22 cellular contexts compared by ENCODE assay signal in genomic region chr5:148739023-148739422, GRCh38.
"Had no signal": no experiment of that assay in that cellular context is flagged by ENCODE, and none has a peak within 500 bp of the region (broad histone marks: within the 10 kb centered on the region; RNA-seq: fewer than 3 reads in every experiment).

No MANE protein-coding gene starts in this region.

- H3K4me1 ChIP-seq: breast epithelium, colonic mucosa, neural progenitor cell, prostate gland, uterus had no signal

- ATAC-seq: activated CD4-positive, alpha-beta T cell treated with anti-CD3 and anti-CD28 coated beads for 36 hours; gastrocnemius medialis; left colon; naive thymus-derived CD8-positive, alpha-beta T cell had no signal

- H3K9ac ChIP-seq: neural progenitor cell had no signal

- H3K36me3 ChIP-seq: breast epithelium, colonic mucosa, esophagus squamous epithelium, gastrocnemius medialis, lower lobe of right lung, neural progenitor cell, prostate gland, spleen, suprapubic skin, tibial nerve, uterus had no signal

- H3K9me3 ChIP-seq: breast epithelium, colonic mucosa, esophagus squamous epithelium, gastrocnemius medialis, lower lobe of right lung, prostate gland, spleen, suprapubic skin, tibial nerve, uterus had no signal

- DNase-seq: activated B cell treated with CpG ODN at 0.5 μM for 24 hours; activated CD4-positive, alpha-beta T cell treated with anti-CD3 and anti-CD28 coated beads for 36 hours; activated CD4-positive, alpha-beta T cell treated with anti-CD3 and anti-CD28 coated beads, Interleukin-2, amount 50 U/mL, for 4 hours; activated CD8-positive, alpha-beta memory T cell treated with anti-CD3 and anti-CD28 coated beads for 24 hours; activated CD8-positive, alpha-beta memory T cell treated with anti-CD3 and anti-CD28 coated beads, Interleukin-2, amount 50 U/mL, for 4 hours; activated naive CD4-positive, alpha-beta T cell; activated T-cell treated with anti-CD3 and anti-CD28 coated beads, Interleukin-2, amount 50 U/mL, for 24 hours; colonic mucosa; esophagus squamous epithelium; gastrocnemius medialis; left colon; lower lobe of right lung; naive thymus-derived CD8-positive, alpha-beta T cell; spleen; stimulated activated CD4-positive, alpha-beta T cell treated with anti-CD3 and anti-CD28 coated beads, Interleukin-4, amount 100 ng/mL, for 24 hours; T1000; uterus had no signal

- H3K27ac ChIP-seq: breast epithelium, colonic mucosa, gastrocnemius medialis, lower lobe of right lung, neural progenitor cell, prostate gland, suprapubic skin, uterus had no signal

- H3K27me3 ChIP-seq: breast epithelium, colonic mucosa, esophagus squamous epithelium, gastrocnemius medialis, neural progenitor cell, spleen, suprapubic skin, tibial nerve, uterus had no signal

- H3K4me3 ChIP-seq: breast epithelium, colonic mucosa, esophagus squamous epithelium, gastrocnemius medialis, lower lobe of right lung, neural progenitor cell, prostate gland, spleen, suprapubic skin, tibial nerve, uterus had no signal
